Comparison of ENCODE assay signal across 13 cellular contexts in the genomic region with DNA sequence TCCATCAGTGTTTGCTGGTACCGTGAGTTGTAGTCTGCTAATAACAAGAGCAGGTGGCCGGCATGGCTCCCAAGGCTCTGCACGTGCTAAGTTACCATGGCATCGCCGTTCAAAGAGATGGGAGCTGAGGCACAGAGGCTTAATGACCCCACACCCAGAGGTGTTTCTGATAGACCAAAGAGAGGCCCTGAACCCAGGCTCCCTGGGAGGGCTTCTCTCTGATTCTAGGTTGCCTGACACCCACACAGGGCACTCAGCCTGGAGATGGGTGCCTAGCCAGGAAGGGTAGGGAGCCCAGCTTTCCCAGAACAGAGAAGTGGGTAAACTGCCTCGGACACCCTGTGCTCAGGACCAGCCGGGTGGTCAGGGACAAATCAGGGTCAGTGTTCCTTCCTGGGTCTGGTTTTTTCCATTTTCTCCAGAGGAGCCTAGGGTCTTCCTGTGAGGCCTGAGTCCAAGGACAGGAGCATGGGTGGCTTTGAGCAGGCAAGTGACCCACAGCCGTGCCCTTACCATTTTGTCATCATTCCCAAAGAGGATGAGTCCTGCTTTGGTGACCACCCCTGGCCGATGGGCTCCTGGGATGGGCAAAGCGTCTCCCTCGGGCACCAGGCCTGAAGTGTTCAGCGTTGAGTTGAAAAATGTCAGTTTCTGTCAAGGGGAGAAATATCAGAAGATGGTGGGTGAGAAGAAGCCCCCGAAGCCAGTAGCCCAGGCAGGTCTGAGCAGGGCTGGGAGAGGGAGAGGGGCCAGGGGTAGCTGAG. TPM values are rescaled to one million over a fixed set of nuclear protein-coding genes. Genes with fewer than 3 reads are reported as not detected.
"Had no signal": no experiment of that assay in that cellular context is flagged by ENCODE, and none has a peak within 500 bp of the region (broad histone marks: within the 10 kb centered on the region; RNA-seq: fewer than 3 reads in every experiment).

No MANE protein-coding gene starts in this region.

- H3K4me3 ChIP-seq: heart left ventricle, pancreas, tibial artery had no signal

- DNase-seq: activated CD4-positive, alpha-beta T cell treated with anti-CD3 and anti-CD28 coated beads, Interleukin-2, amount 50 U/mL, for 4 hours; activated CD4-positive, CD25-positive, alpha-beta regulatory T cell; activated naive CD4-positive, alpha-beta T cell; effector CD4-positive, alpha-beta T cell; retina; small intestine; T-helper 17 cell; tibial artery had no signal

- H3K27ac ChIP-seq: heart left ventricle, pancreas, tibial artery had no signal

- H3K9me3 ChIP-seq: heart left ventricle, pancreas, tibial artery had no signal

- ATAC-seq: heart left ventricle, pancreas, T-helper 17 cell had no signal

- H3K4me1 ChIP-seq: heart left ventricle, pancreas, tibial artery had no signal

- H3K27me3 ChIP-seq: heart left ventricle, pancreas, tibial artery had no signal

RNA-seq across cellular contexts. Expression of a gene that starts 27.3 kb away (rescaled TPM):
- total RNA-seq: activated T-helper 1 cell treated with anti-CD3 and anti-CD28 coated beads, Interleukin-12 subunit alpha, Interleukin-12 subunit beta, Interleukin-2, Interleukin-4 antibody, amounts not matched to agents 30 ng/mL and 10 ng/mL and 1 ng/mL, durations not matched to agents 14 hours and 24 hours and 36 hours; endothelial cell of umbilical vein; myocyte; T-helper 17 cell had no signal
